15 cellular contexts compared by ENCODE assay signal in genomic region chr17:65278820-65279184, GRCh38.
"Had no signal": no experiment of that assay in that cellular context is flagged by ENCODE, and none has a peak within 500 bp of the region (broad histone marks: within the 10 kb centered on the region; RNA-seq: fewer than 3 reads in every experiment).

No MANE protein-coding gene starts in this region.

- H3K4me3 Mint-ChIP-seq: activated CD4-positive, alpha-beta T cell treated with anti-CD3 and anti-CD28 coated beads, Interleukin-2, amount 10 ng/mL, durations not matched to agents 7 days and 5 days; activated CD8-positive, alpha-beta T cell treated with anti-CD3 and anti-CD28 coated beads, Interleukin-2, amount 10 ng/mL, durations not matched to agents 7 days and 5 days; activated naive CD8-positive, alpha-beta T cell; nephron progenitor cell; stimulated activated naive CD8-positive, alpha-beta T cell treated with anti-CD3 and anti-CD28 coated beads, Interleukin-15, Interleukin-2, amounts not matched to agents 100 ng/mL and 50 ng/mL, for 24 hours had no signal

- H3K4me2 ChIP-seq: hepatocyte had no signal

- DNase-seq: activated naive CD4-positive, alpha-beta T cell; effector memory CD4-positive, alpha-beta T cell; tibial artery had no signal

- H3K27ac Mint-ChIP-seq: activated CD4-positive, alpha-beta T cell treated with anti-CD3 and anti-CD28 coated beads, Interleukin-2, amount 10 ng/mL, durations not matched to agents 7 days and 5 days; activated CD8-positive, alpha-beta T cell treated with anti-CD3 and anti-CD28 coated beads, Interleukin-2, amount 10 ng/mL, durations not matched to agents 7 days and 5 days; activated naive CD8-positive, alpha-beta T cell; activated T-helper 17 cell treated with anti-CD3 and anti-CD28 coated beads, Interleukin-2, amount 50 U/mL, for 72 hours; nephron progenitor cell; stimulated activated naive CD8-positive, alpha-beta T cell treated with anti-CD3 and anti-CD28 coated beads, Interleukin-15, Interleukin-2, amounts not matched to agents 100 ng/mL and 50 ng/mL, for 24 hours had no signal

- H3K27me3 ChIP-seq: ascending aorta, brain microvascular endothelial cell, hepatocyte, tibial artery had no signal

- H3K4me3 ChIP-seq: adrenal gland, hepatocyte, prostate gland, tibial artery had no signal

- H3K9me3 ChIP-seq: adrenal gland, ascending aorta, prostate gland had no signal

- H3K4me1 ChIP-seq: adrenal gland, prostate gland had no signal

- H3K79me2 ChIP-seq: hepatocyte had no signal

- H3K36me3 ChIP-seq: adrenal gland, ascending aorta, brain microvascular endothelial cell, prostate gland, tibial artery had no signal

- H3K9me3 Mint-ChIP-seq: activated CD4-positive, alpha-beta T cell treated with anti-CD3 and anti-CD28 coated beads, Interleukin-2, amount 10 ng/mL, durations not matched to agents 7 days and 5 days had no signal

- H2AFZ ChIP-seq: hepatocyte had no signal

- H3K27ac ChIP-seq: adrenal gland, ascending aorta, brain microvascular endothelial cell, hepatocyte, prostate gland, tibial artery had no signal

- ATAC-seq: activated T-helper 17 cell treated with anti-CD3 and anti-CD28 coated beads, Interleukin-2, amount 50 U/mL, for 72 hours; esophagus mucosa had no signal
